2 cellular contexts compared by ENCODE assay signal in the genomic region with DNA sequence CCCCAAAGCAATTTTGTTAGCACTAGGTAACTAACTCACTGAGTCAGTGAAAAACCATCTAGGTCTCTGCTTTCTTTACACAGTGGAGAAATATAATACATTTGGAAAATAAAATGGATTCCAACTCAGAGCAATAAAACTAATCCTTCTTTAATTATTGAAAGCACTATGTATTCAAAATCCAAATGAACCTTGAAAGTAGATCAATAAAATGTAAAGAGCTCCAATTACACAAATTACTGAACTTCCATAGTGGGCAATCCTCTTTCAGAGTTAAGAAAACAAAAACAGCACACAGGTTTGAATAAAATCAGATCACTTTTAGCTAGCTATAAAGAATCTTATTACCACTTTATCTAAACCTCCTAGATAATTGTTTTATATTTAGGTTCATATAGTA.
TF ChIP-seq lines count a peak whose summit lies in the region.

No MANE protein-coding gene starts in this region.

TF ChIP-seq in SK-N-SH, 30 proteins besides CTCF, POLR2A, EP300 and RAD21 (continued from another document):
- TF ChIP-seq NFIC (IDR thresholded peaks at IDR 0.05; ENCODE audit: borderline replicate concordance) (no peak), GABPA (IDR thresholded peaks at IDR 0.05; ENCODE audit: low read depth) (no peak), TAF1 (IDR thresholded peaks at IDR 0.05; ENCODE audit: borderline replicate concordance, low read depth, low read length) (no peak), SIN3A (IDR thresholded peaks at IDR 0.05; ENCODE audit: borderline replicate concordance, low read depth, low read length) (no peak)

TF ChIP-seq in SK-N-SH treated with all-trans-retinoic acid at 6 μM for 48 hours, 23 proteins besides CTCF, POLR2A, EP300 and RAD21 (continued from another document):
- TF ChIP-seq ESRRG (CRISPR knock-in tag; IDR thresholded peaks at IDR 0.05) (no peak), SNAI2 (CRISPR knock-in tag; IDR thresholded peaks at IDR 0.05) (no peak), TCF4 (CRISPR knock-in tag; IDR thresholded peaks at IDR 0.05; ENCODE audit: borderline replicate concordance) (no peak), RARB (CRISPR knock-in tag; IDR thresholded peaks at IDR 0.05) (no peak), ZFP30 (CRISPR knock-in tag; IDR thresholded peaks at IDR 0.05) (no peak), CSDC2 (CRISPR knock-in tag; IDR thresholded peaks at IDR 0.05) (no peak), ZFP3 (CRISPR knock-in tag; IDR thresholded peaks at IDR 0.05) (no peak), TOX (CRISPR knock-in tag; IDR thresholded peaks at IDR 0.05; ENCODE audit: borderline replicate concordance) (no peak), ZNF70 (CRISPR knock-in tag; IDR thresholded peaks at IDR 0.05) (no peak), ZNF565 (CRISPR knock-in tag; conservative IDR thresholded peaks at IDR 0.05; ENCODE audit: low read depth) (no peak), ZNF8 (CRISPR knock-in tag; IDR thresholded peaks at IDR 0.05) (no peak)
- TF ChIP-seq, protein P1, sequence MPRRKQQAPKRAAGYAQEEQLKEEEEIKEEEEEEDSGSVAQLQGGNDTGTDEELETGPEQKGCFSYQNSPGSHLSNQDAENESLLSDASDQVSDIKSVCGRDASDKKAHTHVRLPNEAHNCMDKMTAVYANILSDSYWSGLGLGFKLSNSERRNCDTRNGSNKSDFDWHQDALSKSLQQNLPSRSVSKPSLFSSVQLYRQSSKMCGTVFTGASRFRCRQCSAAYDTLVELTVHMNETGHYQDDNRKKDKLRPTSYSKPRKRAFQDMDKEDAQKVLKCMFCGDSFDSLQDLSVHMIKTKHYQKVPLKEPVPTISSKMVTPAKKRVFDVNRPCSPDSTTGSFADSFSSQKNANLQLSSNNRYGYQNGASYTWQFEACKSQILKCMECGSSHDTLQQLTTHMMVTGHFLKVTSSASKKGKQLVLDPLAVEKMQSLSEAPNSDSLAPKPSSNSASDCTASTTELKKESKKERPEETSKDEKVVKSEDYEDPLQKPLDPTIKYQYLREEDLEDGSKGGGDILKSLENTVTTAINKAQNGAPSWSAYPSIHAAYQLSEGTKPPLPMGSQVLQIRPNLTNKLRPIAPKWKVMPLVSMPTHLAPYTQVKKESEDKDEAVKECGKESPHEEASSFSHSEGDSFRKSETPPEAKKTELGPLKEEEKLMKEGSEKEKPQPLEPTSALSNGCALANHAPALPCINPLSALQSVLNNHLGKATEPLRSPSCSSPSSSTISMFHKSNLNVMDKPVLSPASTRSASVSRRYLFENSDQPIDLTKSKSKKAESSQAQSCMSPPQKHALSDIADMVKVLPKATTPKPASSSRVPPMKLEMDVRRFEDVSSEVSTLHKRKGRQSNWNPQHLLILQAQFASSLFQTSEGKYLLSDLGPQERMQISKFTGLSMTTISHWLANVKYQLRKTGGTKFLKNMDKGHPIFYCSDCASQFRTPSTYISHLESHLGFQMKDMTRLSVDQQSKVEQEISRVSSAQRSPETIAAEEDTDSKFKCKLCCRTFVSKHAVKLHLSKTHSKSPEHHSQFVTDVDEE (CRISPR knock-in tag; IDR thresholded peaks at IDR 0.05), result no peak
